2 cellular contexts compared by ENCODE assay signal in genomic region chr18:28062446-28062845, GRCh38.
TF ChIP-seq lines count a peak whose summit lies in the region.

No MANE protein-coding gene starts in this region.

TF ChIP-seq in IMR-90, 13 proteins besides CTCF, POLR2A, EP300 and RAD21:
- TF ChIP-seq FOS (IDR thresholded peaks at IDR 0.05; ENCODE audit: low read depth, low read length) (no peak), NFE2L2 (IDR thresholded peaks at IDR 0.05; ENCODE audit: low read depth, low read length) (no peak), CEBPB (IDR thresholded peaks at IDR 0.05; ENCODE audit: low read depth, low read length) (peak; percentile 60), MXI1 (IDR thresholded peaks at IDR 0.05; ENCODE audit: borderline replicate concordance, low read depth, low read length) (no peak)

TF ChIP-seq in H1, 55 proteins besides CTCF, POLR2A, EP300 and RAD21:
- TF ChIP-seq CHD1 (IDR thresholded peaks at IDR 0.05; ENCODE audit: low read depth, low read length): no peak
- no peak for TF ChIP-seq SP2 (IDR thresholded peaks at IDR 0.05; ENCODE audit: low read length)
- TF ChIP-seq TAF7 (optimal IDR thresholded peaks at IDR 0.05; ENCODE audit: borderline replicate concordance, low read depth, low read length): no peak
- no peak for TF ChIP-seq HDAC2 (IDR thresholded peaks at IDR 0.05; ENCODE audit: borderline replicate concordance in 1 of 2, low read depth in 2 of 2, low read length in 2 of 2)
- no peak for TF ChIP-seq SIX5 (IDR thresholded peaks at IDR 0.05; ENCODE audit: low read depth, low read length)
- no peak for TF ChIP-seq EGR1 (IDR thresholded peaks at IDR 0.05; ENCODE audit: borderline replicate concordance, low read depth, low read length)
- TF ChIP-seq RXRA (IDR thresholded peaks at IDR 0.05; ENCODE audit: insufficient read depth, low read depth, low read length): no peak
- TF ChIP-seq SUZ12 (IDR thresholded peaks at IDR 0.05; ENCODE audit: low read length): no peak
- no peak for TF ChIP-seq TBP (IDR thresholded peaks at IDR 0.05; ENCODE audit: low read depth, low read length)
- TF ChIP-seq RNF2 (IDR thresholded peaks at IDR 0.05; ENCODE audit: borderline replicate concordance, low read depth, low read length, missing control alignments, poor library complexity, severe bottlenecking): no peak
- TF ChIP-seq, protein P1, sequence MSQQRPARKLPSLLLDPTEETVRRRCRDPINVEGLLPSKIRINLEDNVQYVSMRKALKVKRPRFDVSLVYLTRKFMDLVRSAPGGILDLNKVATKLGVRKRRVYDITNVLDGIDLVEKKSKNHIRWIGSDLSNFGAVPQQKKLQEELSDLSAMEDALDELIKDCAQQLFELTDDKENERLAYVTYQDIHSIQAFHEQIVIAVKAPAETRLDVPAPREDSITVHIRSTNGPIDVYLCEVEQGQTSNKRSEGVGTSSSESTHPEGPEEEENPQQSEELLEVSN (IDR thresholded peaks at IDR 0.05): no peak
- no peak for TF ChIP-seq RFX5 (IDR thresholded peaks at IDR 0.05; ENCODE audit: borderline replicate concordance, low read depth, low read length)
- no peak for TF ChIP-seq SAP30 (IDR thresholded peaks at IDR 0.05; ENCODE audit: insufficient read depth, insufficient replicate concordance, low read length)
- TF ChIP-seq ZNF274 (IDR thresholded peaks at IDR 0.05; ENCODE audit: borderline replicate concordance, extremely low read depth, low read length): no peak
- no peak for TF ChIP-seq YY1 (IDR thresholded peaks at IDR 0.05; ENCODE audit: low read depth, low read length)
- TF ChIP-seq GABPA (IDR thresholded peaks at IDR 0.05; ENCODE audit: borderline replicate concordance, insufficient read depth, low read length): no peak
- no peak for TF ChIP-seq CBX8 (IDR thresholded peaks at IDR 0.05; ENCODE audit: borderline replicate concordance, low read depth, low read length)
TF ChIP-seq in H1: peak in this region for 0.
